In the genomic region with DNA sequence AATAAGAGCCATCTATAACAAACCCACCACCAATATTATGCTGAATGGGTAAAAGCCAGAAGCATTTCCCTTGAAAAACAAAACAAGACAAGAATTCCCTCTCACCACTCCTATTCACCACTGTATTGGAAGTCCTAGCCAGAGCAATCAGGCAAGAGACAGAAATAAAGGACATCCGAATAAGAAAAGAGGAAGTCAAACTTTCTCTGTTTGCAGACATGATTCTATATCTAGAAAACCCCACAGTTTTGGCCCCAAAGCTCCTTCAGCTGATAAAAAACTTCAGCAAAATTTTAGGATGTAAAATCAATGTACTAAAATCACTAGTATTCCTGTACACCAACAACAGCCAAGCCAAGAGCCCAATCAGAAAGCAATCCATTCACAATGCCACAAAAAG, we compare ENCODE assay signal across 22 cellular contexts.
DNase-seq lines count a peak whose midpoint lies in the region; ATAC-seq, FAIRE-seq and TF ChIP-seq lines count a peak whose summit lies in the region.
"Had no signal": no experiment of that assay in that cellular context is flagged by ENCODE, and none has a peak within 500 bp of the region (broad histone marks: within the 10 kb centered on the region; RNA-seq: fewer than 3 reads in every experiment).

No MANE protein-coding gene starts in this region.

- no peaks in the 10 kb centered on the region for H3K79me1 ChIP-seq in H9 (ENCODE audit: insufficient read depth, low read depth, low read length, poor library complexity, severe bottlenecking)

- TF ChIP-seq POLR2A in GM12891 (IDR thresholded peaks at IDR 0.05; ENCODE audit: low read depth, low read length) (no peak), GM12878 (IDR thresholded peaks at IDR 0.05; ENCODE audit: low read depth, low read length) (no peak)

- H3K18ac ChIP-seq in H9 (ENCODE audit: insufficient read length, low read depth, low read length) = no peak overlapping the region

- no peak overlapping the region for H3K4me3 Mint-ChIP-seq in activated naive CD4-positive, alpha-beta T cell treated with anti-CD3 and anti-CD28 coated beads, Interleukin-2, amount 10 ng/mL, durations not matched to agents 7 days and 5 days
- H3K4me3 Mint-ChIP-seq in neural progenitor cell = no peak overlapping the region
- no peak overlapping the region for H3K4me3 Mint-ChIP-seq in H9
- H3K4me3 Mint-ChIP-seq: CD4-positive, alpha-beta memory T cell; HFFc6 had no signal

- no peaks in the 10 kb centered on the region for H3K79me2 ChIP-seq in GM12878 (ENCODE audit: control insufficient read depth, insufficient read depth, low read length)
- H3K79me2 ChIP-seq in neural progenitor cell (ENCODE audit: low read depth) = no peaks in the 10 kb centered on the region
- H3K79me2 ChIP-seq in H9 (ENCODE audit: insufficient read depth, low read length) = no peaks in the 10 kb centered on the region

- H3K4me3 ChIP-seq in GM12878 = no peak overlapping the region
- H3K4me3 ChIP-seq in neural progenitor cell = no peak overlapping the region
- H3K4me3 ChIP-seq: A549, GM23248 had no signal

- no peaks in the 10 kb centered on the region for H3K27me3 Mint-ChIP-seq in activated naive CD4-positive, alpha-beta T cell treated with anti-CD3 and anti-CD28 coated beads, Interleukin-2, amount 10 ng/mL, durations not matched to agents 7 days and 5 days
- H3K27me3 Mint-ChIP-seq in neural progenitor cell (ENCODE audit: insufficient read depth, low read depth) (peaks cover 2% of the 10 kb centered on the region), H9 (ENCODE audit: low read depth) (no peaks in the 10 kb centered on the region)

- TF ChIP-seq RAD21 in GM12878 (IDR thresholded peaks at IDR 0.05; ENCODE audit: insufficient read depth, low read depth, low read length) = no peak

- RAD21 ChIA-PET in GM12878 (lab: Charles Lee; ENCODE audit: unreplicated experiment) = no interaction called here

- peaks cover 2% of the 10 kb centered on the region for H3K36me3 Mint-ChIP-seq in activated naive CD4-positive, alpha-beta T cell treated with anti-CD3 and anti-CD28 coated beads, Interleukin-2, amount 10 ng/mL, durations not matched to agents 7 days and 5 days
- peaks cover 33 to 35% of the 10 kb centered on the region in 2 donors for H3K36me3 Mint-ChIP-seq in activated naive CD4-positive, alpha-beta T cell treated with anti-CD3 and anti-CD28 coated beads, Interleukin-2, amount 50 U/mL, for 72 hours
- H3K36me3 Mint-ChIP-seq in neural progenitor cell (peaks cover 53% of the 10 kb centered on the region), H9 (ENCODE audit: insufficient read depth in 1 of 3, low read depth in 3 of 3) (peaks cover 19 to 40% (median 20%) of the 10 kb centered on the region in 3 experiments)

- no peak overlapping the region for H2BK120ac ChIP-seq in H9 (ENCODE audit: low read depth, low read length, poor library complexity, severe bottlenecking)

- H3T11ph ChIP-seq in H9 (ENCODE audit: low read length) = no peak overlapping the region

- H3K23me2 ChIP-seq in H9 (ENCODE audit: insufficient read length, low read depth, low read length, poor library complexity, severe bottlenecking) = no peaks in the 10 kb centered on the region

- peak overlapping the region; percentile 50 for H3K27ac Mint-ChIP-seq in activated naive CD4-positive, alpha-beta T cell treated with anti-CD3 and anti-CD28 coated beads, Interleukin-2, amount 10 ng/mL, durations not matched to agents 7 days and 5 days
- no peak overlapping the region for H3K27ac Mint-ChIP-seq in activated naive CD4-positive, alpha-beta T cell treated with anti-CD3 and anti-CD28 coated beads, Interleukin-2, amount 50 U/mL, for 72 hours
- no peak overlapping the region for H3K27ac Mint-ChIP-seq in neural progenitor cell
- H3K27ac Mint-ChIP-seq in H9 = no peak overlapping the region
- H3K27ac Mint-ChIP-seq: CD4-positive, alpha-beta memory T cell; HFFc6 had no signal

- TF ChIP-seq EP300 in GM12878 (IDR thresholded peaks at IDR 0.05; ENCODE audit: borderline replicate concordance in 1 of 2, control insufficient read depth in 1 of 2, low read depth in 2 of 2, low read length in 2 of 2) = no peak

- TF ChIP-seq CTCF in GM12878 (IDR thresholded peaks at IDR 0.05 in 2 of 3, conservative IDR thresholded peaks at IDR 0.05 in 1 of 3; ENCODE audit: control insufficient read depth in 2 of 3, extremely low read depth in 1 of 3, insufficient read depth in 1 of 3, low read depth in 3 of 3, low read length in 3 of 3) (no peak), neural progenitor cell (IDR thresholded peaks at IDR 0.05) (no peak), H9 (conservative IDR thresholded peaks at IDR 0.05) (no peak)

- no peak overlapping the region for H3K23ac ChIP-seq in H9 (ENCODE audit: insufficient read length, low read depth, low read length)

- ATAC-seq in activated naive CD4-positive, alpha-beta T cell treated with anti-CD3 and anti-CD28 coated beads, Interleukin-2, amount 50 U/mL, for 72 hours = no peak
- ATAC-seq in GM12878 = no peak
- ATAC-seq: A549, HCT116 had no signal

- intact Hi-C loops in GM12878 (cut with micrococcal nuclease; ENCODE audit: unreplicated experiment) = no loop called here

- SMC1A ChIA-PET in GM12878 (lab: Charles Lee; ENCODE audit: uncharacterized antibody, unreplicated experiment) = interaction anchor here (1.4 kb wide), 1 partner anchor 10 kb away, joined by 4 read pairs; no protein-coding TSS in a partner anchor

- H3K36me3 ChIP-seq in GM12878 (ENCODE audit: control insufficient read depth in 2 of 2, insufficient read depth in 2 of 2, low read length in 1 of 2) (no peaks in the 10 kb centered on the region), neural progenitor cell (peaks cover 2% of the 10 kb centered on the region)
- H3K36me3 ChIP-seq: BE2C had no signal

- H3K9me3 ChIP-seq in GM12878 (replicated peaks; ENCODE audit: control insufficient read depth, insufficient read depth, low read length) (no peaks in the 10 kb centered on the region; the same call in 2 of the 3 replicates), neural progenitor cell (ENCODE audit: low read depth) (peaks cover 15% of the 10 kb centered on the region), H9 (ENCODE audit: control insufficient read depth, low read depth, low read length) (no peaks in the 10 kb centered on the region)
- H3K9me3 ChIP-seq: BE2C had no signal

- H2AFZ ChIP-seq in GM12878 (ENCODE audit: control insufficient read depth, low read depth, low read length) (no peak overlapping the region), neural progenitor cell (replicated peaks) (no peak overlapping the region), H9 (ENCODE audit: low read length) (no peak overlapping the region)
- H2AFZ ChIP-seq: GM23248 had no signal

- no peak overlapping the region for H2BK5ac ChIP-seq in H9 (ENCODE audit: insufficient read length, low read length)

- CTCF ChIA-PET in activated naive CD4-positive, alpha-beta T cell treated with anti-CD3 and anti-CD28 coated beads, Interleukin-2, amount 10 ng/mL, durations not matched to agents 7 days and 5 days (lab: Charles Lee) = no interaction called here
- CTCF ChIA-PET in GM12878 (lab: Yijun Ruan, JAX) = no interaction called here

- no peak overlapping the region for H2BK12ac ChIP-seq in H9 (ENCODE audit: insufficient read length, low read depth, low read length)

- no peak overlapping the region for H3K14ac ChIP-seq in H9 (ENCODE audit: insufficient read depth, low read length)

- no peak overlapping the region for H3K4ac ChIP-seq in H9 (ENCODE audit: low read depth, low read length)

- H3K27me3 ChIP-seq in GM12878 (replicated peaks in 1 of 2; ENCODE audit: control insufficient read depth in 2 of 2, insufficient read depth in 2 of 2, low read length in 1 of 2) (no peaks in the 10 kb centered on the region), neural progenitor cell (no peaks in the 10 kb centered on the region), H9 (ENCODE audit: insufficient read depth, low read length) (no peaks in the 10 kb centered on the region)
- H3K27me3 ChIP-seq: BE2C had no signal

- H3F3A ChIP-seq in neural progenitor cell (ENCODE audit: low read depth) = no peaks in the 10 kb centered on the region

- no peak overlapping the region for H3K56ac ChIP-seq in H9 (ENCODE audit: insufficient read length, low read depth, low read length)

- FAIRE-seq in GM12891 (lab: Jason Lieb, UNC) (no peak), GM12878 (lab: Jason Lieb, UNC) (no peak)
- FAIRE-seq: GM19239, H1 had no signal

- H3K4me2 ChIP-seq in GM12878 (ENCODE audit: control insufficient read depth, insufficient read depth) (no peak overlapping the region), neural progenitor cell (no peak overlapping the region), H9 (ENCODE audit: insufficient read depth, insufficient read length, low read length) (no peak overlapping the region)
- H3K4me2 ChIP-seq: A549 had no signal

- H3K9ac ChIP-seq in GM12878 (ENCODE audit: control insufficient read depth, insufficient read depth, low read length) (no peak overlapping the region), neural progenitor cell (no peak overlapping the region), H9 (ENCODE audit: extremely low read depth, insufficient read length, low read length) (no peak overlapping the region)
- H3K9ac ChIP-seq: GM23248 had no signal

- H4K20me1 ChIP-seq in GM12878 (ENCODE audit: control insufficient read depth, insufficient read depth) (no peaks in the 10 kb centered on the region), neural progenitor cell (ENCODE audit: low read depth) (no peaks in the 10 kb centered on the region), H9 (ENCODE audit: control insufficient read depth, insufficient read depth, insufficient read length) (no peaks in the 10 kb centered on the region)

- no peak overlapping the region for H4K91ac ChIP-seq in H9 (ENCODE audit: insufficient read length, low read depth, low read length)

- H2AK5ac ChIP-seq in H9 (ENCODE audit: insufficient read length, low read length) = no peak overlapping the region

- H4K5ac ChIP-seq in H9 (ENCODE audit: insufficient read length, low read depth, low read length) = no peak overlapping the region

- H3K27ac ChIP-seq in GM12878 (ENCODE audit: control insufficient read depth, insufficient read depth) (no peak overlapping the region), neural progenitor cell (no peak overlapping the region), H9 (ENCODE audit: insufficient read length, low read depth, low read length) (no peak overlapping the region)
- H3K27ac ChIP-seq: A549, GM23248 had no signal

- no peak overlapping the region for H2BK15ac ChIP-seq in H9 (ENCODE audit: low read depth, low read length)

- H4K8ac ChIP-seq in H9 (replicated peaks; ENCODE audit: insufficient read length, low read depth, low read length) = no peak overlapping the region

- 0% methylated on average over 1 of the region's 1 CpG for WGBS in GM12878 (ENCODE audit: insufficient coverage, insufficient replicate concordance, low lambda C conversion rate, missing lambda C conversion rate)
- WGBS in H9 (ENCODE audit: extremely low coverage, insufficient read length, low lambda C conversion rate) = no CpG with 5 or more reads among the region's 1 CpG

- no peaks in the 10 kb centered on the region for H3K4me1 ChIP-seq in GM12878 (ENCODE audit: control insufficient read depth, insufficient read depth, low read length)
- no peaks in the 10 kb centered on the region for H3K4me1 ChIP-seq in neural progenitor cell
- no peaks in the 10 kb centered on the region for H3K4me1 ChIP-seq in H9 (ENCODE audit: insufficient read depth, low read length)
- H3K4me1 ChIP-seq: A549, BE2C had no signal

- no TSS peak for BruUV-seq in GM12878 (replicated peaks; lab: Mats Ljungman, UMichigan)

- in situ Hi-C loops in GM12878 (cut with MboI) = no loop called here

- no peaks in the 10 kb centered on the region for H3K4me1 Mint-ChIP-seq in activated naive CD4-positive, alpha-beta T cell treated with anti-CD3 and anti-CD28 coated beads, Interleukin-2, amount 10 ng/mL, durations not matched to agents 7 days and 5 days
- H3K4me1 Mint-ChIP-seq in neural progenitor cell (no peaks in the 10 kb centered on the region), H9 (no peaks in the 10 kb centered on the region)
- H3K4me1 Mint-ChIP-seq: CD4-positive, alpha-beta memory T cell had no signal

- POLR2A ChIA-PET in GM12878 (lab: Charles Lee) = no interaction called here

- no peak for DNase-seq in activated naive CD4-positive, alpha-beta T cell treated with anti-CD3 and anti-CD28 coated beads, Interleukin-2, amount 10 ng/mL, durations not matched to agents 7 days and 5 days
- DNase-seq in activated naive CD4-positive, alpha-beta T cell treated with anti-CD3 and anti-CD28 coated beads, Interleukin-2, amount 50 U/mL, for 72 hours (ENCODE audit: low spot score in 2 of 2) = no peak
- DNase-seq in GM12891 (ENCODE audit: insufficient read length, low spot score) (no peak), GM12878 (ENCODE audit: low read depth, low spot score) (no peak), neural progenitor cell (ENCODE audit: low spot score) (no peak), H9 (no peak)
- DNase-seq: 8988T; ACHN; AML-193; BE2C; C1 segment of cervical spinal cord; Calu3; CD4-positive, alpha-beta memory T cell; DMS79 treated with DMSO at 0.1 percent for 48 hours; GF-D8; GM23248; H7; HFFc6 had no signal

- H3K9me3 Mint-ChIP-seq in activated naive CD4-positive, alpha-beta T cell treated with anti-CD3 and anti-CD28 coated beads, Interleukin-2, amount 10 ng/mL, durations not matched to agents 7 days and 5 days = peaks cover 32% of the 10 kb centered on the region
- H3K9me3 Mint-ChIP-seq in activated naive CD4-positive, alpha-beta T cell treated with anti-CD3 and anti-CD28 coated beads, Interleukin-2, amount 50 U/mL, for 72 hours = peaks cover 29 to 38% of the 10 kb centered on the region in 2 donors
- H3K9me3 Mint-ChIP-seq in neural progenitor cell (peaks cover 67% of the 10 kb centered on the region), H9 (peaks cover 43 to 52% of the 10 kb centered on the region in 2 experiments)

- no peak overlapping the region for H2BK20ac ChIP-seq in H9 (ENCODE audit: low read depth, low read length, poor library complexity, severe bottlenecking)
